ENCODE assay signal across 15 cellular contexts in the genomic region with DNA sequence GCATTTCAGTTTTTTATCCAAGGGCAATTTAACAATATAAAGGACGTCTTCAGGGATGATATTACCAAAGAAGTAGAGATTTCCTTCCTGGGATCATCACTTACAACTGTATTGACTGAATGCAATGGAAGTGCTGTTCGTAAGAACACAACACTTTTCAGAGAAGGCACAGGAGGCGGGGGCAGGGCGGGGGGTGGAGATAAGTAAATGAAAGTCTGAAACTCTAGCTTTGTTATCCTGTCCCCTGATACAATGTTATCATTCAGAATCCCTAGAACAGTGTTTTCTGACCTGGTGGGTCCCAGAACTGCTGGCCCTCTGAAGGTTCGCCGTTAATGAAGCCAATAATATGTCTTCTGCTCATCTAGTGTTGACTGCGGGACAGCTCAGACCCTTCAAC.
DNase-seq lines count a peak whose midpoint lies in the region; ATAC-seq and TF ChIP-seq lines count a peak whose summit lies in the region.
"Had no signal": no experiment of that assay in that cellular context is flagged by ENCODE, and none has a peak within 500 bp of the region (broad histone marks: within the 10 kb centered on the region; RNA-seq: fewer than 3 reads in every experiment).

No MANE protein-coding gene starts in this region.

- no peaks in the 10 kb centered on the region for H3K36me3 Mint-ChIP-seq in neural progenitor cell
- no peaks in the 10 kb centered on the region for H3K36me3 Mint-ChIP-seq in immature natural killer cell
- H3K36me3 Mint-ChIP-seq: CD4-positive, alpha-beta memory T cell had no signal

- no peak overlapping the region for H3K27ac Mint-ChIP-seq in neural progenitor cell
- H3K27ac Mint-ChIP-seq in immature natural killer cell: no peak overlapping the region
- H3K27ac Mint-ChIP-seq: CD4-positive, alpha-beta memory T cell had no signal

- no peaks in the 10 kb centered on the region for H4K20me1 ChIP-seq in neural progenitor cell (ENCODE audit: low read depth)

- H3K36me3 ChIP-seq in heart right ventricle (peaks cover 0 to 63% (median 0%) of the 10 kb centered on the region in 9 donors), neural progenitor cell (no peaks in the 10 kb centered on the region), stomach (peaks cover 0 to 42% (median 0%) of the 10 kb centered on the region in 4 donors)
- H3K36me3 ChIP-seq: BE2C had no signal

- H3K27ac ChIP-seq in right cardiac atrium (ENCODE audit: low read length): peak overlapping the region; percentile 37
- H3K27ac ChIP-seq in heart right ventricle: no peak overlapping the region
- H3K27ac ChIP-seq in neural progenitor cell: no peak overlapping the region
- no peak overlapping the region for H3K27ac ChIP-seq in stomach
- H3K27ac ChIP-seq: C4-2B, HL-60 had no signal

- no peak for DNase-seq in right cardiac atrium
- no peak for DNase-seq in heart right ventricle
- DNase-seq in iPS-NIHi7 (ENCODE audit: extremely low spot score): peak; percentile 32
- no peak for DNase-seq in neural progenitor cell (ENCODE audit: low spot score)
- DNase-seq in immature natural killer cell: no peak
- no peak for DNase-seq in stomach
- DNase-seq: BE2C; CD4-positive, alpha-beta memory T cell; DMS153; DMS79 treated with DMSO at 0.1 percent for 48 hours; EL had no signal

- peaks cover 12% of the 10 kb centered on the region for H3K4me1 Mint-ChIP-seq in neural progenitor cell
- H3K4me1 Mint-ChIP-seq in immature natural killer cell: no peaks in the 10 kb centered on the region
- H3K4me1 Mint-ChIP-seq: CD4-positive, alpha-beta memory T cell had no signal

- peaks cover 7% of the 10 kb centered on the region for H3F3A ChIP-seq in neural progenitor cell (ENCODE audit: low read depth)

- peak overlapping the region; percentile 58 for H3K4me2 ChIP-seq in neural progenitor cell

- TF ChIP-seq POLR2A in stomach (IDR thresholded peaks at IDR 0.05): no peak

- no peak for TF ChIP-seq CTCF in heart right ventricle (IDR thresholded peaks at IDR 0.05)
- no peak for TF ChIP-seq CTCF in neural progenitor cell (IDR thresholded peaks at IDR 0.05)
- no peak for TF ChIP-seq CTCF in stomach (IDR thresholded peaks at IDR 0.05)

- no peaks in the 10 kb centered on the region for H3K9me3 Mint-ChIP-seq in neural progenitor cell
- H3K9me3 Mint-ChIP-seq in immature natural killer cell: no peaks in the 10 kb centered on the region

- H3K79me2 ChIP-seq in neural progenitor cell (ENCODE audit: low read depth): no peaks in the 10 kb centered on the region

- no peaks in the 10 kb centered on the region for H3K9me3 ChIP-seq in right cardiac atrium (ENCODE audit: control insufficient read depth, low read length)
- no peaks in the 10 kb centered on the region for H3K9me3 ChIP-seq in heart right ventricle
- H3K9me3 ChIP-seq in neural progenitor cell (ENCODE audit: low read depth): no peaks in the 10 kb centered on the region
- no peaks in the 10 kb centered on the region for H3K9me3 ChIP-seq in stomach
- H3K9me3 ChIP-seq: BE2C had no signal

- TF ChIP-seq EP300 in stomach (IDR thresholded peaks at IDR 0.05): no peak

- H3K27me3 ChIP-seq in right cardiac atrium (ENCODE audit: control insufficient read depth, insufficient read depth) (no peaks in the 10 kb centered on the region), heart right ventricle (no peaks in the 10 kb centered on the region), neural progenitor cell (no peaks in the 10 kb centered on the region), stomach (no peaks in the 10 kb centered on the region)
- H3K27me3 ChIP-seq: BE2C had no signal

- intact Hi-C loops in right cardiac atrium (cut with DNase I) (no loop called here), heart right ventricle (cut with DNase I) (no loop called here), stomach (cut with DNase I; ENCODE audit: low total_unique reads) (no loop called here)

- no peak overlapping the region for H3K9ac ChIP-seq in neural progenitor cell

- H3K27me3 Mint-ChIP-seq in neural progenitor cell (ENCODE audit: insufficient read depth, low read depth): peaks cover 2% of the 10 kb centered on the region
- H3K27me3 Mint-ChIP-seq in immature natural killer cell (ENCODE audit: low read depth in 3 of 3): peaks cover 0 to 9% (median 2%) of the 10 kb centered on the region in 3 donors

- WGBS in right cardiac atrium: 62% methylated on average over 7 of the region's 7 CpGs
- WGBS in heart right ventricle, 2 donors: 84 to 88% methylated on average over 7 of the region's 7 CpGs
- 86 to 90% (median 88%) methylated on average over 7 of the region's 7 CpGs for WGBS in stomach, 5 donors

- H2AFZ ChIP-seq in neural progenitor cell (replicated peaks): peak overlapping the region; percentile 56

- H3K4me3 Mint-ChIP-seq in neural progenitor cell: no peak overlapping the region
- H3K4me3 Mint-ChIP-seq in immature natural killer cell: no peak overlapping the region
- H3K4me3 Mint-ChIP-seq: CD4-positive, alpha-beta memory T cell had no signal

- ATAC-seq in right cardiac atrium: no peak
- no peak for ATAC-seq in heart right ventricle
- no peak for ATAC-seq in HG03457 (IDR thresholded peaks at IDR 0.05; ENCODE audit: unreplicated experiment)
- ATAC-seq: HCT116 had no signal

- H3K4me1 ChIP-seq in right cardiac atrium (ENCODE audit: control insufficient read depth, insufficient read depth, low read length) (no peaks in the 10 kb centered on the region), heart right ventricle (peaks cover 0 to 9% (median 0%) of the 10 kb centered on the region in 9 donors), neural progenitor cell (peaks cover 15% of the 10 kb centered on the region), stomach (no peaks in the 10 kb centered on the region)
- H3K4me1 ChIP-seq: BE2C had no signal

- H3K4me3 ChIP-seq in right cardiac atrium (ENCODE audit: low read length) (no peak overlapping the region), heart right ventricle (no peak overlapping the region), neural progenitor cell (no peak overlapping the region), stomach (no peak overlapping the region)
